Comparison of ENCODE assay signal across 8 cellular contexts in the genomic region with DNA sequence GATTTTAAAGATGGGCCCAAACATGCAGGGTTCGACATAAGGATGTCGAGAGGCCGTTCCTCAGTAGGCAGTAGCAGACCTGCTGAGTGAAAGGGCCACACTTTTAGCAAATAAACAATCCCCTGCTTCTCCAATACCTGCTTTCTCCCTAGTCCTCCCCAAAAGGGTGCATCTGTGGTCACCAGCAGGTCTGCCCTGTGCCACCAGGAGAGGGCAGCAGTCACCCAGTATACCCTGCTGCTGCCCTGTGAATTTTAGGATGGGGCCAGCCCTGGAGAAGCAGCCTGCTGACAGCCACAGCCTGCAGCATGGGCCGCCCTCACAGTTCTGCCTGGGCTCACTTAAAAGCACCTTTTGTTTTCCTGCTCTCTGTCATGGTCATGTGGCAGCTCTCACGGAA. TPM values are rescaled to one million over a fixed set of nuclear protein-coding genes. Genes with fewer than 3 reads are reported as not detected.
DNase-seq lines count a peak whose midpoint lies in the region; ATAC-seq and TF ChIP-seq lines count a peak whose summit lies in the region.
"Not testable (repeated sequence)": the region's sequence is repeated elsewhere in the genome, so short reads cannot be mapped to it uniquely, and the experiment has no call there.

No MANE protein-coding gene starts in this region.

- not testable (repeated sequence) for DNase-seq in AG09319 (ENCODE audit: extremely low read depth, low read depth)
- peak; percentile 36 for DNase-seq in NCI-H1436 (lab: John Stamatoyannopoulos, UW)
- DNase-seq in SKM-1 treated with dmso at 0.1 percent for 144 hours (lab: John Stamatoyannopoulos, UW; ENCODE audit: unreplicated experiment): peak; percentile 30
- peak; percentile 20 for DNase-seq in activated T-helper 1 cell treated with Interleukin-2 at 50 U/mL for 16 hours (ENCODE audit: low read depth)
- DNase-seq in effector memory CD8-positive, alpha-beta T cell: peak; percentile 21 to 39 (median 37)
- DNase-seq in left lobe of liver (ENCODE audit: low spot score): peak; percentile 71
- DNase-seq in stimulated activated CD4-positive, alpha-beta T cell treated with anti-CD3 and anti-CD28 coated beads, Interleukin-15, amount 100 ng/mL, for 24 hours: peak; percentile 63

- not testable (repeated sequence) for H3K27me3 Mint-ChIP-seq in effector memory CD8-positive, alpha-beta T cell

- not testable (repeated sequence) for H3K9me3 Mint-ChIP-seq in effector memory CD8-positive, alpha-beta T cell

- not testable (repeated sequence) for ATAC-seq in effector memory CD8-positive, alpha-beta T cell (replicated peaks)
- peak; percentile 58 for ATAC-seq in left lobe of liver

- not testable (repeated sequence) for H3K27ac Mint-ChIP-seq in effector memory CD8-positive, alpha-beta T cell

- not testable (repeated sequence) for H3K4me3 Mint-ChIP-seq in effector memory CD8-positive, alpha-beta T cell

- not testable (repeated sequence) for H3K4me1 Mint-ChIP-seq in effector memory CD8-positive, alpha-beta T cell (ENCODE audit: low read depth in 2 of 2)

- H3K36me3 Mint-ChIP-seq in effector memory CD8-positive, alpha-beta T cell (ENCODE audit: insufficient read depth): not testable (repeated sequence)

- TF ChIP-seq CTCF in AG09319 (IDR thresholded peaks at IDR 0.05; ENCODE audit: low read depth, low read length) (peak; percentile 45), GM12873 (IDR thresholded peaks at IDR 0.05; ENCODE audit: insufficient read depth, low read depth, low read length, missing control alignments) (peak; percentile 50)

RNA-seq across cellular contexts. Expression of gene ROPN1B, which starts 47.3 kb away (rescaled TPM):
- total RNA-seq in left lobe of liver: 0.60 TPM
